9 cellular contexts compared by ENCODE assay signal in the genomic region with DNA sequence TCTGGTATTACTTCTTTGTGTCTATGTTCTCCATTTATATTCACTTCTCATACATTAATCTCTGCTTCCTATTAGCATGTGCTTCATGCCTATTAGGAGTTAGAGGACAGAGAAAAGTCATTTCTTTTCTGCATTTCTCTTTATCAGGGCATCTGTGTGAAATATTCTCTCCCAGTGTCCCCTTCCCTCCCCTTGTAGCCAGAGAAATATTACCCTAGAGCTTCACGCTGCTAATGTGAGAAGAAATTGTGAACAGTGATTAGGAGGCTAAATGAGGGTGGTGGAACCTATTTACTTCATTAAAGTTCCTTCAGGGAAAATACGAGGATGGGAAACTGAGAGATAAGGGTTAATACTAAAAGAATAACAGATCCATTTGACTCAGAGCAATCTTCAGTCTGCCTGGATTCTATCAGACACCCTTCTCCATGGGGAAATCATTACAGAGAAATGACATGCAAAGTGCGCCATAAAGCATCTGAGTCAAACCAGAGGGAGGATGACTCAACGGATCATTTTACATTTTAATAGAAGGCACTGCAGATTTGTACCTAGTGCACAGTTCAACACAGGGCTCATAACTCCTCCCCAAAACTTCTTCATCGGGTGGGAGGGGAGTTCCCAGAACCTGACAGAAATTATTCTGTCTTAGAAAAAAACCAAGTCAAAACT.
DNase-seq lines count a peak whose midpoint lies in the region; ATAC-seq lines count a peak whose summit lies in the region.
"Had no signal": no experiment of that assay in that cellular context is flagged by ENCODE, and none has a peak within 500 bp of the region (broad histone marks: within the 10 kb centered on the region; RNA-seq: fewer than 3 reads in every experiment).

No MANE protein-coding gene starts in this region.

- peak; percentile 47 to 51 for DNase-seq in activated CD4-positive, alpha-beta T cell treated with anti-CD3 and anti-CD28 coated beads for 4 hours
- no peak for DNase-seq in activated CD4-positive, alpha-beta T cell treated with anti-CD3 and anti-CD28 coated beads for 1 hour
- DNase-seq in SW480 (ENCODE audit: low spot score) = peak; percentile 31
- peak; percentile 97 for DNase-seq in fibroblast of peridontal ligament (ENCODE audit: extremely low read depth)
- peak; percentile 65 for DNase-seq in stimulated activated CD8-positive, alpha-beta memory T cell treated with anti-CD3 and anti-CD28 coated beads, Interleukin-4, amount 100 ng/mL, for 48 hours
- DNase-seq in NCI-H774 (lab: John Stamatoyannopoulos, UW) = no peak
- no peak for DNase-seq in COLO668 (lab: John Stamatoyannopoulos, UW; ENCODE audit: unreplicated experiment)
- DNase-seq: Calu3 had no signal

- no peak for ATAC-seq in HG02852 (IDR thresholded peaks at IDR 0.05; ENCODE audit: unreplicated experiment)

Comparison
In these comparisons a context has a peak if more than half of its experiments do, and no peak if none do; other contexts are left out.
1. DNase-seq: peak in activated CD4-positive, alpha-beta T cell treated with anti-CD3 and anti-CD28 coated beads for 4 hours (2 of 2), SW480 (single experiment), fibroblast of peridontal ligament (single experiment) and stimulated activated CD8-positive, alpha-beta memory T cell treated with anti-CD3 and anti-CD28 coated beads, Interleukin-4, amount 100 ng/mL, for 48 hours (single experiment); none in activated CD4-positive, alpha-beta T cell treated with anti-CD3 and anti-CD28 coated beads for 1 hour (single experiment), NCI-H774 (single experiment) and COLO668 (single experiment).